In genomic region chr9:31908158-31908890, GRCh38 we compare ENCODE assay signal across 9 cellular contexts.
A peak's percentile ranks its signal among the peaks of the same experiment; 100 is the strongest.
DNase-seq lines count a peak whose midpoint lies in the region; ATAC-seq and TF ChIP-seq lines count a peak whose summit lies in the region.
"Had no signal": no experiment of that assay in that cellular context is flagged by ENCODE, and none has a peak within 500 bp of the region (broad histone marks: within the 10 kb centered on the region; RNA-seq: fewer than 3 reads in every experiment).

No MANE protein-coding gene starts in this region.

- no peak overlapping the region for H3K27ac Mint-ChIP-seq in memory B cell

- H3K4me1 ChIP-seq in left ventricle myocardium inferior = no peaks in the 10 kb centered on the region
- H3K4me1 ChIP-seq in right lobe of liver = no peaks in the 10 kb centered on the region

- H3K27me3 ChIP-seq in left ventricle myocardium inferior (ENCODE audit: low read depth) (no peaks in the 10 kb centered on the region), right lobe of liver (no peaks in the 10 kb centered on the region)

- WGBS in right lobe of liver (ENCODE audit: insufficient coverage, low coverage, low lambda C conversion rate, missing lambda C conversion rate) = 65% methylated on average over 6 of the region's 6 CpGs

- TF ChIP-seq CTCF in NB4 (IDR thresholded peaks at IDR 0.05; ENCODE audit: low read depth, low read length) = no peak
- TF ChIP-seq CTCF in left ventricle myocardium inferior (IDR thresholded peaks at IDR 0.05; ENCODE audit: borderline replicate concordance) = no peak
- no peak for TF ChIP-seq CTCF in right lobe of liver (IDR thresholded peaks at IDR 0.05)

- ATAC-seq in GM18870 (IDR thresholded peaks at IDR 0.05; ENCODE audit: unreplicated experiment) (peak; percentile 86), HG02642 (IDR thresholded peaks at IDR 0.05; ENCODE audit: poor library complexity, unreplicated experiment) (peak; percentile 66), memory B cell (ENCODE audit: low read depth) (peak; percentile 24), right lobe of liver (no peak)

- intact Hi-C loops in left ventricle myocardium inferior (cut with micrococcal nuclease) = no loop called here
- intact Hi-C loops in right lobe of liver (cut with DNase I) = no loop called here

- H3K27me3 Mint-ChIP-seq in memory B cell = no peaks in the 10 kb centered on the region

- TF ChIP-seq POLR2A in NB4 (IDR thresholded peaks at IDR 0.05; ENCODE audit: extremely low read depth, insufficient read length) (no peak), right lobe of liver (IDR thresholded peaks at IDR 0.05) (no peak)

- H3K4me1 Mint-ChIP-seq in memory B cell = peaks cover 9% of the 10 kb centered on the region

- no peaks in the 10 kb centered on the region for H3K9me3 Mint-ChIP-seq in memory B cell

- DNase-seq in NB4 (ENCODE audit: low read depth) (no peak), memory B cell (ENCODE audit: low spot score in 2 of 2) (no peak), left ventricle myocardium inferior (no peak), OCI-M2 (lab: John Stamatoyannopoulos, UW; ENCODE audit: unreplicated experiment) (no peak), right lobe of liver (no peak)
- DNase-seq: activated CD4-positive, CD25-positive, alpha-beta regulatory T cell; effector memory CD4-positive, alpha-beta T cell had no signal

- H3K4me3 Mint-ChIP-seq in memory B cell = peak overlapping the region; percentile 69

- H3K36me3 ChIP-seq in left ventricle myocardium inferior (no peaks in the 10 kb centered on the region), right lobe of liver (no peaks in the 10 kb centered on the region)

- H3K4me3 ChIP-seq in NB4 (ENCODE audit: low read depth, low read length) (peak overlapping the region; percentile 58), left ventricle myocardium inferior (no peak overlapping the region), right lobe of liver (no peak overlapping the region)

- H3K9me3 ChIP-seq in left ventricle myocardium inferior (replicated peaks) (no peaks in the 10 kb centered on the region), right lobe of liver (no peaks in the 10 kb centered on the region)

- no peaks in the 10 kb centered on the region for H3K36me3 Mint-ChIP-seq in memory B cell

- H3K27ac ChIP-seq in left ventricle myocardium inferior (replicated peaks) = no peak overlapping the region
- H3K27ac ChIP-seq in right lobe of liver = no peak overlapping the region

Comparison
In these comparisons a context has a peak if more than half of its experiments do, and no peak if none do; other contexts are left out.
1. ATAC-seq: peak in GM18870 (single experiment), HG02642 (single experiment) and memory B cell (single experiment); none in right lobe of liver (0 of 4).